ENCODE assay signal across 8 cellular contexts in genomic region chr12:49623142-49623899, GRCh38. TPM values are rescaled to one million over a fixed set of nuclear protein-coding genes. Genes with fewer than 3 reads are reported as not detected.
DNase-seq lines count a peak whose midpoint lies in the region; ATAC-seq and TF ChIP-seq lines count a peak whose summit lies in the region.

TSS of gene PRPF40B (plus strand) at chr12:49623561. CDS start at chr12:49623591, 30 bp downstream.

- no peaks in the 10 kb centered on the region for H3K36me3 Mint-ChIP-seq in activated CD4-positive, alpha-beta T cell treated with anti-CD3 and anti-CD28 coated beads for 36 hours (ENCODE audit: low read depth)

- peak within 1 kb of the TSS; percentile 86 for H3K27ac Mint-ChIP-seq in activated CD4-positive, alpha-beta T cell treated with anti-CD3 and anti-CD28 coated beads for 36 hours

- POLR2A ChIA-PET in activated CD4-positive, alpha-beta T cell treated with anti-CD3 and anti-CD28 coated beads for 36 hours (lab: Charles Lee), result interaction anchor here (0.5 to 3.6 kb wide), 2 partner anchors 118 to 509 kb away, joined by 10 to 15 read pairs; partner anchors contain the start of gene TMBIM6

- H3K9me3 Mint-ChIP-seq in activated CD4-positive, alpha-beta T cell treated with anti-CD3 and anti-CD28 coated beads for 36 hours (ENCODE audit: low read depth), result no peaks in the 10 kb centered on the region

- peaks cover 11% of the 10 kb centered on the region for H3K27me3 Mint-ChIP-seq in activated CD4-positive, alpha-beta T cell treated with anti-CD3 and anti-CD28 coated beads for 36 hours

- peak within 1 kb of the TSS; percentile 66 for H3K4me3 ChIP-seq in choroid plexus epithelial cell (ENCODE audit: low read depth, low read length)

- H3K4me3 Mint-ChIP-seq in activated CD4-positive, alpha-beta T cell treated with anti-CD3 and anti-CD28 coated beads for 36 hours, result peak within 1 kb of the TSS; percentile 72

- H3K4me1 Mint-ChIP-seq in activated CD4-positive, alpha-beta T cell treated with anti-CD3 and anti-CD28 coated beads for 36 hours, result peaks cover 31% of the 10 kb centered on the region

- peak; percentile 89 for TF ChIP-seq POLR2A in GM18951 (IDR thresholded peaks at IDR 0.05; ENCODE audit: extremely low read depth, insufficient read depth, insufficient read length)

- intact Hi-C loops in activated CD4-positive, alpha-beta T cell treated with anti-CD3 and anti-CD28 coated beads for 36 hours (cut with DNase I, micrococcal nuclease), result loop anchor here (1.0 to 5.0 kb wide), 15 partner anchors 42 to 606 kb away; partner anchors contain the start of genes MCRS1 (in 2 of the 2), BCDIN3D (in 1 of the 2), CERS5 (in 1 of the 2) and FMNL3 (in 1 of the 2)

- peak; percentile 72 for ATAC-seq in HG03175 (IDR thresholded peaks at IDR 0.05; ENCODE audit: unreplicated experiment)
- ATAC-seq in activated CD4-positive, alpha-beta T cell treated with anti-CD3 and anti-CD28 coated beads for 36 hours, result peak; percentile 76

- CTCF ChIA-PET in activated CD4-positive, alpha-beta T cell treated with anti-CD3 and anti-CD28 coated beads for 36 hours (lab: Charles Lee), result interaction anchor here (0.5 to 4.2 kb wide), 7 partner anchors 12 to 141 kb away, joined by 3 to 29 read pairs (median 3); partner anchors contain the start of gene MCRS1

- DNase-seq in AG20443 (ENCODE audit: low spot score) (peak; percentile 98), NCI-H446 (lab: John Stamatoyannopoulos, UW) (peak; percentile 60 to 95), choroid plexus epithelial cell (ENCODE audit: low read depth) (peak; percentile 86), left kidney (ENCODE audit: low read depth, low spot score) (peak; percentile 95)
- peak; percentile 92 for DNase-seq in activated CD4-positive, alpha-beta T cell treated with anti-CD3 and anti-CD28 coated beads for 36 hours
- DNase-seq in stimulated activated CD4-positive, alpha-beta T cell treated with anti-CD3 and anti-CD28 coated beads, Interleukin-2, amount 100 ng/mL, for 24 hours, result peak; percentile 85

- in situ Hi-C loops in GM18951 (cut with MboI; ENCODE audit: low sequenced_read_pairs, unreplicated experiment), result no loop called here

- TF ChIP-seq CTCF in choroid plexus epithelial cell (conservative IDR thresholded peaks at IDR 0.05; ENCODE audit: low read depth, low read length), result peak; percentile 38

RNA-seq across cellular contexts. Expression of gene PRPF40B, which starts in this region (rescaled TPM):
- 1 to 10 TPM; 6.9 to 8.1 TPM for total RNA-seq in activated CD4-positive, alpha-beta T cell treated with anti-CD3 and anti-CD28 coated beads for 36 hours

Comparison
In these comparisons a context has a peak if more than half of its experiments do, and no peak if none do; other contexts are left out.
1. Peak in every context shown above with its lines: DNase-seq, ATAC-seq and H3K4me3 ChIP-seq.